Comparison of ENCODE assay signal across 32 cellular contexts in genomic region chr1:200949626-200950025, GRCh38. TPM values are rescaled to one million over a fixed set of nuclear protein-coding genes. Genes with fewer than 3 reads are reported as not detected.
"Had no signal": no experiment of that assay in that cellular context is flagged by ENCODE, and none has a peak within 500 bp of the region (broad histone marks: within the 10 kb centered on the region; RNA-seq: fewer than 3 reads in every experiment).

No MANE protein-coding gene starts in this region.

- H3K27me3 ChIP-seq: adrenal gland, body of pancreas, breast epithelium had no signal

- DNase-seq: activated B cell treated with CpG ODN at 0.5 μM for 24 hours; activated CD4-positive, alpha-beta memory T cell treated with anti-CD3 and anti-CD28 coated beads for 36 hours; activated CD4-positive, alpha-beta T cell treated with anti-CD3 and anti-CD28 coated beads for 4 hours; activated CD4-positive, alpha-beta T cell treated with anti-CD3 and anti-CD28 coated beads, Interleukin-2, amount 10 ng/mL, durations not matched to agents 24 days and 14 days; activated CD4-positive, alpha-beta T cell treated with anti-CD3 and anti-CD28 coated beads, Interleukin-2, amount 50 U/mL, for 1 hour; activated CD4-positive, alpha-beta T cell treated with anti-CD3 and anti-CD28 coated beads, Interleukin-2, amount 50 U/mL, for 4 hours; activated CD4-positive, CD25-positive, alpha-beta regulatory T cell treated with anti-CD3 and anti-CD28 coated beads, Interleukin-2, amount 50 U/mL, for 72 hours; activated CD8-positive, alpha-beta memory T cell treated with anti-CD3 and anti-CD28 coated beads, Interleukin-2, amount 50 U/mL, for 4 hours; activated CD8-positive, alpha-beta T cell treated with anti-CD3 and anti-CD28 coated beads for 36 hours; activated gamma-delta T cell treated with Interleukin-2 at 50 U/mL for 16 hours; activated naive CD4-positive, alpha-beta T cell; activated naive CD4-positive, alpha-beta T cell treated with anti-CD3 and anti-CD28 coated beads for 36 hours; activated naive CD4-positive, alpha-beta T cell treated with anti-CD3 and anti-CD28 coated beads, Interleukin-2, amount 50 U/mL, for 16 hours; activated naive CD8-positive, alpha-beta T cell treated with anti-CD3 and anti-CD28 coated beads for 36 hours; activated T-cell treated with anti-CD3 and anti-CD28 coated beads for 4 hours; activated T-cell treated with anti-CD3 and anti-CD28 coated beads, Interleukin-2, amount 50 U/mL, for 1 hour; activated T-cell treated with anti-CD3 and anti-CD28 coated beads, Interleukin-2, amount 50 U/mL, for 4 hours; activated T-cell treated with anti-CD3 and anti-CD28 coated beads, Interleukin-2, amount 50 U/mL, for 72 hours; adrenal gland; amniotic stem cell; aorta; body of pancreas; brain microvascular endothelial cell; caudate nucleus; cerebellar nuclear complex; T-helper 1 cell; T-helper 2 cell; T-helper 9 cell had no signal

- H3K4me3 ChIP-seq: adrenal gland, body of pancreas, breast epithelium had no signal

- H3K27ac ChIP-seq: adrenal gland, body of pancreas, brain microvascular endothelial cell, breast epithelium, VCaP had no signal

- H3K4me1 ChIP-seq: adrenal gland, breast epithelium had no signal

- H3K36me3 ChIP-seq: adrenal gland, brain microvascular endothelial cell, breast epithelium had no signal

- ATAC-seq: activated CD8-positive, alpha-beta T cell treated with anti-CD3 and anti-CD28 coated beads for 36 hours; activated naive CD4-positive, alpha-beta T cell treated with anti-CD3 and anti-CD28 coated beads, Interleukin-2, amount 50 U/mL, for 72 hours; activated T-cell treated with anti-CD3 and anti-CD28 coated beads, Interleukin-2, amount 50 U/mL, for 4 hours; activated T-cell treated with anti-CD3 and anti-CD28 coated beads, Interleukin-2, amount 50 U/mL, for 72 hours; activated T-helper 17 cell treated with anti-CD3 and anti-CD28 coated beads, Interleukin-2, amount 50 U/mL, for 72 hours; body of pancreas had no signal

- H3K9me3 ChIP-seq: adrenal gland, body of pancreas had no signal

RNA-seq across cellular contexts. Expression of gene INAVA, which starts 54.9 kb away (rescaled TPM):
- total RNA-seq: activated CD4-positive, alpha-beta memory T cell treated with anti-CD3 and anti-CD28 coated beads for 36 hours; activated CD4-positive, alpha-beta T cell treated with anti-CD3 and anti-CD28 coated beads, Interleukin-2, amount 10 ng/mL, durations not matched to agents 24 days and 14 days; activated CD8-positive, alpha-beta T cell treated with anti-CD3 and anti-CD28 coated beads for 36 hours; activated naive CD4-positive, alpha-beta T cell treated with anti-CD3 and anti-CD28 coated beads for 36 hours; activated T-cell treated with anti-CD3 and anti-CD28 coated beads, Interleukin-2, amount 50 U/mL, for 72 hours had no signal
